19 cellular contexts compared by ENCODE assay signal in the genomic region with DNA sequence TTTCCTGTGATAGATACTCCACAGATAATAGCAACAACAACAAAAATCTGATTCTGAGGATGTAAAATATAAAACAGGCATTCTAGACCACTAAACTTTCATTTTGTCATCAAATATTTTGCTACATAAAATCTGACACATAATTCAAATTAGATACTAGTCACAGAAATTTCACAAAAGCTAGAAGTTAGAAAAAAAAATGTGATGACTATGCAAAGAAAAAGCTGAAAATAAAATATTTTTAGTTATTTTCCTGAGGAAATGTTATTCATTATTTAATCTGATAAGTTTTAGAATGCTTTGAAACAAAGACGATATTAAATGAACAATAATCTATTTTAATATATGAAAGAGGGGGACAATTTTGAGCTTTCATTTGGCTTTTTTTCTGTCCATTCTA.
DNase-seq lines count a peak whose midpoint lies in the region; ATAC-seq, FAIRE-seq and TF ChIP-seq lines count a peak whose summit lies in the region.
"Had no signal": no experiment of that assay in that cellular context is flagged by ENCODE, and none has a peak within 500 bp of the region (broad histone marks: within the 10 kb centered on the region; RNA-seq: fewer than 3 reads in every experiment).

No MANE protein-coding gene starts in this region.

- no peak overlapping the region for H3K4ac ChIP-seq in IMR-90 (ENCODE audit: low read depth, low read length)

- H3K9ac ChIP-seq in IMR-90 (ENCODE audit: low read depth, low read length): no peak overlapping the region

- POLR2A ChIA-PET in A549 (lab: Yijun Ruan, JAX): no interaction called here
- POLR2A ChIA-PET in IMR-90 (lab: Charles Lee; ENCODE audit: unreplicated experiment): no interaction called here
- POLR2A ChIA-PET in PC-9 (lab: Charles Lee; ENCODE audit: unreplicated experiment): no interaction called here

- no peak overlapping the region for H2BK120ac ChIP-seq in IMR-90 (ENCODE audit: low read depth, low read length)

- H3K4me2 ChIP-seq in A549: peak overlapping the region; percentile 59
- no peak overlapping the region for H3K4me2 ChIP-seq in IMR-90 (ENCODE audit: low read depth, low read length)
- H3K4me2 ChIP-seq in PC-9: no peak overlapping the region

- H3K27ac ChIP-seq in A549 (peak overlapping the region; percentile 61 to 82; a peak in 5 of 6 replicates), IMR-90 (ENCODE audit: insufficient read depth, low read length) (no peak overlapping the region), PC-9 (no peak overlapping the region), transverse colon (no peak overlapping the region)

- no peaks in the 10 kb centered on the region for H3K79me1 ChIP-seq in IMR-90 (ENCODE audit: low read depth in 1 of 2, low read length in 2 of 2)

- H3K9me2 ChIP-seq in PC-9 (ENCODE audit: insufficient read depth): no peaks in the 10 kb centered on the region

- no peak overlapping the region for H3K23ac ChIP-seq in IMR-90 (ENCODE audit: low read depth, low read length)

- BruUV-seq in IMR-90 (replicated peaks; lab: Mats Ljungman, UMichigan) (no TSS peak), PC-9 (replicated peaks; lab: Mats Ljungman, UMichigan) (no TSS peak)

- H3K36me3 ChIP-seq in IMR-90 (ENCODE audit: control insufficient read depth, insufficient read depth, low read length) (no peaks in the 10 kb centered on the region), PC-9 (ENCODE audit: low read depth) (no peaks in the 10 kb centered on the region), transverse colon (no peaks in the 10 kb centered on the region)

- H3K27me3 ChIP-seq in IMR-90 (ENCODE audit: control insufficient read depth, insufficient read depth, low read length): no peaks in the 10 kb centered on the region
- H3K27me3 ChIP-seq in PC-9 (ENCODE audit: insufficient read depth, low read depth): no peaks in the 10 kb centered on the region
- no peaks in the 10 kb centered on the region for H3K27me3 ChIP-seq in transverse colon

- H3K79me2 ChIP-seq in PC-9 (ENCODE audit: low read depth): no peaks in the 10 kb centered on the region

- H2BK15ac ChIP-seq in IMR-90 (ENCODE audit: low read depth, low read length): no peak overlapping the region

- WGBS in A549 (ENCODE audit: missing lambda C conversion rate): 89% methylated on average over 1 of the region's 1 CpG
- WGBS in IMR-90 (ENCODE audit: extremely low coverage in 2 of 2, insufficient read length in 1 of 2), 2 experiments: no CpG with 5 or more reads among the region's 1 CpG
- 77 to 79% methylated on average over 1 of the region's 1 CpG for WGBS in transverse colon (ENCODE audit: low coverage in 1 of 2), 2 donors

- H2BK5ac ChIP-seq in IMR-90 (ENCODE audit: low read depth, low read length, poor library complexity, severe bottlenecking): no peak overlapping the region

- TF ChIP-seq EP300 in A549 (IDR thresholded peaks at IDR 0.05): no peak
- TF ChIP-seq EP300 in transverse colon (IDR thresholded peaks at IDR 0.05; ENCODE audit: low read depth): no peak

- no peak overlapping the region for H3K56ac ChIP-seq in IMR-90 (ENCODE audit: extremely low read depth, insufficient read depth, low read length)

- no peak overlapping the region for H4K91ac ChIP-seq in IMR-90 (ENCODE audit: insufficient read depth, low read depth, low read length)

- no peak overlapping the region for H3K14ac ChIP-seq in IMR-90 (replicated peaks; ENCODE audit: low read depth, low read length)

- DNase-seq in A549 (ENCODE audit: low read depth in 1 of 2, low spot score in 1 of 2) (no peak), IMR-90 (no peak), frontal cortex (ENCODE audit: low spot score in 2 of 2) (no peak), PC-9 (no peak), transverse colon (no peak)
- DNase-seq: 8988T; C1 segment of cervical spinal cord; Calu3; CD4-positive, alpha-beta memory T cell; COR-L47; DMS53; DMS79 treated with DMSO at 0.1 percent for 48 hours; GF-D8; GOT3; H7; HCEC 1CT had no signal

- H2AK5ac ChIP-seq in IMR-90 (ENCODE audit: low read depth, low read length): no peak overlapping the region

- no peak overlapping the region for H2AK9ac ChIP-seq in IMR-90 (replicated peaks; ENCODE audit: low read depth, low read length, poor library complexity)

- no peak for TF ChIP-seq RAD21 in A549 (conservative IDR thresholded peaks at IDR 0.05 in 1 of 2, IDR thresholded peaks at IDR 0.05 in 1 of 2)
- no peak for TF ChIP-seq RAD21 in IMR-90 (IDR thresholded peaks at IDR 0.05; ENCODE audit: low read length)

- ATAC-seq in A549 (no peak), IMR-90 (ENCODE audit: low read depth) (no peak), HG02588 (IDR thresholded peaks at IDR 0.05; ENCODE audit: unreplicated experiment) (no peak)

- H4K5ac ChIP-seq in IMR-90 (ENCODE audit: low read depth, low read length): no peak overlapping the region

- TF ChIP-seq POLR2A in A549 (IDR thresholded peaks at IDR 0.05; ENCODE audit: low read length): no peak
- TF ChIP-seq POLR2A in IMR-90 (IDR thresholded peaks at IDR 0.05; ENCODE audit: low read depth, low read length): no peak
- TF ChIP-seq POLR2A in transverse colon (IDR thresholded peaks at IDR 0.05): no peak

- no peak overlapping the region for H4K8ac ChIP-seq in IMR-90 (ENCODE audit: low read depth in 2 of 2, low read length in 2 of 2)

- dilution Hi-C loops in IMR-90 (cut with HindIII; ENCODE audit: low sequenced_read_pairs, unreplicated experiment): no loop called here

- H4K20me1 ChIP-seq in IMR-90 (ENCODE audit: insufficient read depth, low read length) (no peaks in the 10 kb centered on the region), PC-9 (ENCODE audit: insufficient read depth) (no peaks in the 10 kb centered on the region)

- H3K9me3 ChIP-seq in A549: no peaks in the 10 kb centered on the region
- no peaks in the 10 kb centered on the region for H3K9me3 ChIP-seq in IMR-90 (ENCODE audit: control insufficient read depth, insufficient read depth, low read length)
- H3K9me3 ChIP-seq in PC-9 (ENCODE audit: insufficient read depth, low read depth): no peaks in the 10 kb centered on the region
- no peaks in the 10 kb centered on the region for H3K9me3 ChIP-seq in transverse colon

- H2BK20ac ChIP-seq in IMR-90 (ENCODE audit: low read depth, low read length): no peak overlapping the region

- H3K4me1 ChIP-seq in A549: 0 out of 3 replicates have a peak, but pooled peaks cover 8% of the 10 kb centered on the region
- no peaks in the 10 kb centered on the region for H3K4me1 ChIP-seq in IMR-90 (ENCODE audit: control insufficient read depth, insufficient read depth, low read length)
- H3K4me1 ChIP-seq in PC-9 (replicated peaks; ENCODE audit: insufficient read depth): no peaks in the 10 kb centered on the region
- H3K4me1 ChIP-seq in transverse colon: no peaks in the 10 kb centered on the region

- intact Hi-C loops in IMR-90 (cut with micrococcal nuclease) (no loop called here), PC-9 (cut with micrococcal nuclease; ENCODE audit: unreplicated experiment) (no loop called here), transverse colon (cut with DNase I; ENCODE audit: low total_unique reads) (no loop called here)

- no peaks in the 10 kb centered on the region for H3K9me1 ChIP-seq in IMR-90 (ENCODE audit: insufficient read depth, low read length)

- H3K4me3 ChIP-seq in A549: peak overlapping the region; percentile 43
- H3K4me3 ChIP-seq in IMR-90 (ENCODE audit: insufficient read depth, low read depth, low read length): no peak overlapping the region
- H3K4me3 ChIP-seq in PC-9: no peak overlapping the region
- no peak overlapping the region for H3K4me3 ChIP-seq in transverse colon

- FAIRE-seq in A549 (lab: Jason Lieb, UNC): no peak
- FAIRE-seq in frontal cortex (lab: Jason Lieb, UNC): peak; percentile 53
- FAIRE-seq: GM12891, GM18507 had no signal

- H2AFZ ChIP-seq in IMR-90 (replicated peaks; ENCODE audit: low read length, poor library complexity) (no peak overlapping the region), PC-9 (no peak overlapping the region)

- no peaks in the 10 kb centered on the region for H3F3A ChIP-seq in PC-9 (ENCODE audit: insufficient read depth, low read depth)

- in situ Hi-C loops in IMR-90 (cut with MboI; ENCODE audit: low sequenced_read_pairs) (no loop called here), transverse colon (cut with MboI; ENCODE audit: low pct_ligation_motif_present in 1 of 4, low pct_unique_long_range_greater_than_20kb in 1 of 4, low sequenced_read_pairs in 3 of 4) (no loop called here)

- H3K18ac ChIP-seq in IMR-90 (ENCODE audit: low read depth, low read length): no peak overlapping the region

- CTCF ChIA-PET in A549 (lab: Yijun Ruan, JAX): no interaction called here
- CTCF ChIA-PET in IMR-90 (lab: Yijun Ruan, JAX): no interaction called here
- CTCF ChIA-PET in PC-9 (lab: Charles Lee): no interaction called here

- no peak for TF ChIP-seq CTCF in A549 (IDR thresholded peaks at IDR 0.05)
- TF ChIP-seq CTCF in IMR-90 (conservative IDR thresholded peaks at IDR 0.05; ENCODE audit: low read depth, low read length): no peak
- no peak for TF ChIP-seq CTCF in PC-9 (conservative IDR thresholded peaks at IDR 0.05)
- no peak for TF ChIP-seq CTCF in transverse colon (IDR thresholded peaks at IDR 0.05)

TF ChIP-seq in A549, 52 proteins besides CTCF, POLR2A, EP300 and RAD21:
- TF ChIP-seq, protein P1, sequence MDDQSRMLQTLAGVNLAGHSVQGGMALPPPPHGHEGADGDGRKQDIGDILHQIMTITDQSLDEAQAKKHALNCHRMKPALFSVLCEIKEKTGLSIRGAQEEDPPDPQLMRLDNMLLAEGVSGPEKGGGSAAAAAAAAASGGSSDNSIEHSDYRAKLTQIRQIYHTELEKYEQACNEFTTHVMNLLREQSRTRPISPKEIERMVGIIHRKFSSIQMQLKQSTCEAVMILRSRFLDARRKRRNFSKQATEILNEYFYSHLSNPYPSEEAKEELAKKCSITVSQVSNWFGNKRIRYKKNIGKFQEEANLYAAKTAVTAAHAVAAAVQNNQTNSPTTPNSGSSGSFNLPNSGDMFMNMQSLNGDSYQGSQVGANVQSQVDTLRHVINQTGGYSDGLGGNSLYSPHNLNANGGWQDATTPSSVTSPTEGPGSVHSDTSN (IDR thresholded peaks at IDR 0.05): no peak
- peak; percentile 57 for TF ChIP-seq MAFK (IDR thresholded peaks at IDR 0.05; ENCODE audit: partially characterized antibody)

TF ChIP-seq in IMR-90, 13 proteins besides CTCF, POLR2A, EP300 and RAD21:
- TF ChIP-seq, protein P2, sequence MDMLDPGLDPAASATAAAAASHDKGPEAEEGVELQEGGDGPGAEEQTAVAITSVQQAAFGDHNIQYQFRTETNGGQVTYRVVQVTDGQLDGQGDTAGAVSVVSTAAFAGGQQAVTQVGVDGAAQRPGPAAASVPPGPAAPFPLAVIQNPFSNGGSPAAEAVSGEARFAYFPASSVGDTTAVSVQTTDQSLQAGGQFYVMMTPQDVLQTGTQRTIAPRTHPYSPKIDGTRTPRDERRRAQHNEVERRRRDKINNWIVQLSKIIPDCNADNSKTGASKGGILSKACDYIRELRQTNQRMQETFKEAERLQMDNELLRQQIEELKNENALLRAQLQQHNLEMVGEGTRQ (IDR thresholded peaks at IDR 0.05; ENCODE audit: low read depth, low read length): no peak
- no peak for TF ChIP-seq BHLHE40 (IDR thresholded peaks at IDR 0.05; ENCODE audit: low read depth, low read length)
- TF ChIP-seq RCOR1 (IDR thresholded peaks at IDR 0.05; ENCODE audit: insufficient replicate concordance, low read length): no peak
- TF ChIP-seq MAFK (IDR thresholded peaks at IDR 0.05; ENCODE audit: low read depth, low read length): 0 out of 2 replicates have a peak, but pooled peaks have one; percentile 29
- no peak for TF ChIP-seq SMC3 (IDR thresholded peaks at IDR 0.05; ENCODE audit: low read depth, low read length)

Comparison
In these comparisons a context has a peak if more than half of its experiments do, and no peak if none do; other contexts are left out.
1. H3K27ac ChIP-seq: peak in A549 (2 of 2); none in IMR-90 (single experiment), PC-9 (single experiment) and transverse colon (0 of 4).